1 cellular context compared by ENCODE assay signal in the genomic region with DNA sequence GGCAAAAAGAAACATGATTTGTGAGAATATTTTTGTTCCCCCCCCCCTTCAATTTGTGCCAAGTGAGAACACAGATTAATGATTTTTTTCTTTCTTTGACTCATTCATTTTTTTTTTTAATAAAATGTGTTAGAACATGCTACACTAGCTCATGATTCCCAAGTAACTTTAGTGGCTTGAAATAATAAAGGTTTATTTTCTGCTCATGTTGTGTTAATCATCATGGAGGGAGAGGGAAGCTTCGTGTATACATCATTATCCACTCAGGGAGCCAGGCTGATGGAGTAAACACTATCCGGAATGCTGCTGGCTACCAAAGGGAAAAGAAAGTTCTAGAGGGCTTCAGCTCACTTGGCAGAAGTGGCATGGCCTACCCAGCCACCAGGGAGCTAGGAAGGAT.
TF ChIP-seq lines count a peak whose summit lies in the region.

No MANE protein-coding gene starts in this region.

TF ChIP-seq in WTC11, 78 proteins besides CTCF, POLR2A, EP300 and RAD21 (continued from another document):
- TF ChIP-seq, protein P1, sequence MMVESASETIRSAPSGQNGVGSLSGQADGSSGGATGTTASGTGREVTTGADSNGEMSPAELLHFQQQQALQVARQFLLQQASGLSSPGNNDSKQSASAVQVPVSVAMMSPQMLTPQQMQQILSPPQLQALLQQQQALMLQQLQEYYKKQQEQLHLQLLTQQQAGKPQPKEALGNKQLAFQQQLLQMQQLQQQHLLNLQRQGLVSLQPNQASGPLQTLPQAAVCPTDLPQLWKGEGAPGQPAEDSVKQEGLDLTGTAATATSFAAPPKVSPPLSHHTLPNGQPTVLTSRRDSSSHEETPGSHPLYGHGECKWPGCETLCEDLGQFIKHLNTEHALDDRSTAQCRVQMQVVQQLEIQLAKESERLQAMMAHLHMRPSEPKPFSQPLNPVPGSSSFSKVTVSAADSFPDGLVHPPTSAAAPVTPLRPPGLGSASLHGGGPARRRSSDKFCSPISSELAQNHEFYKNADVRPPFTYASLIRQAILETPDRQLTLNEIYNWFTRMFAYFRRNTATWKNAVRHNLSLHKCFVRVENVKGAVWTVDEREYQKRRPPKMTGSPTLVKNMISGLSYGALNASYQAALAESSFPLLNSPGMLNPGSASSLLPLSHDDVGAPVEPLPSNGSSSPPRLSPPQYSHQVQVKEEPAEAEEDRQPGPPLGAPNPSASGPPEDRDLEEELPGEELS (CRISPR knock-in tag; IDR thresholded peaks at IDR 0.05): no peak
- TF ChIP-seq ZSCAN18 (CRISPR knock-in tag; IDR thresholded peaks at IDR 0.05) (no peak), USF1 (CRISPR knock-in tag; IDR thresholded peaks at IDR 0.05) (no peak)
